Comparison of ENCODE assay signal across 14 cellular contexts in the genomic region with DNA sequence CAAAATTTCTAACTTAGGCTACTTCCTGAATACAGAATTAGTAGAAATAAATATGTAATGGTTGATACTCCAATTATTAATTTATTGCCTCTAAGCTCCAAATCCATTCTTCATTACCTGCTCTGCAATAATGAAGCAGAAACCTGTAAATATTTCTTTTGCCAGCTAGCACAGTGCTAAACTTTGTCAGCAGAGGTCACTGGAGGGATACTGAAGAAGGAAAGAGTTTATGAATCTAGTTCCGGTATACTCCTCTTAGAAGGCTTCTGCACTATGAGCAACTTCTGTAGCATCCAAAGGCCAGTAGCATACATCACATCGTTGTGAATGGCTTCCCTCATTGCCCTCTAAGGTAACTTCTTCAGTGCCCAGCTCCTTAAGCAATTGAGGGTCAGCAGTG.
DNase-seq lines count a peak whose midpoint lies in the region; ATAC-seq and TF ChIP-seq lines count a peak whose summit lies in the region.
"Had no signal": no experiment of that assay in that cellular context is flagged by ENCODE, and none has a peak within 500 bp of the region (broad histone marks: within the 10 kb centered on the region; RNA-seq: fewer than 3 reads in every experiment).

No MANE protein-coding gene starts in this region.

- H3K27ac ChIP-seq in coronary artery, result no peak overlapping the region
- H3K27ac ChIP-seq: adrenal gland, right atrium auricular region, upper lobe of left lung had no signal

- no peak for TF ChIP-seq CTCF in coronary artery (IDR thresholded peaks at IDR 0.05)

- ATAC-seq in HG03439 (IDR thresholded peaks at IDR 0.05; ENCODE audit: unreplicated experiment), result peak; percentile 70
- peak; percentile 48 for ATAC-seq in left lobe of liver
- no peak for ATAC-seq in GM21381 (IDR thresholded peaks at IDR 0.05; ENCODE audit: unreplicated experiment)
- ATAC-seq in stimulated activated naive CD8-positive, alpha-beta T cell treated with anti-CD3 and anti-CD28 coated beads, Interleukin-15, Interleukin-2, amounts not matched to agents 100 U/mL and 50 U/mL, for 24 hours, result no peak
- ATAC-seq: T-cell had no signal

- peak; percentile 57 for DNase-seq in DMS53 treated with DMSO at 0.1 percent for 48 hours (lab: John Stamatoyannopoulos, UW; ENCODE audit: unreplicated experiment)
- peak; percentile 6 for DNase-seq in SK-N-DZ (ENCODE audit: low spot score)
- DNase-seq in left lobe of liver (ENCODE audit: low spot score), result no peak
- DNase-seq in germinal center (ENCODE audit: low spot score), result no peak
- no peak for DNase-seq in stimulated activated naive CD8-positive, alpha-beta T cell treated with anti-CD3 and anti-CD28 coated beads, Interleukin-15, Interleukin-2, amounts not matched to agents 100 U/mL and 50 U/mL, for 24 hours
- DNase-seq in coronary artery (ENCODE audit: low spot score), result no peak
- DNase-seq: adrenal gland; effector CD4-positive, alpha-beta T cell; NCI-H2107; T-cell; upper lobe of left lung had no signal

- H3K4me3 ChIP-seq in coronary artery, result no peak overlapping the region
- H3K4me3 ChIP-seq: adrenal gland, right atrium auricular region, upper lobe of left lung had no signal

Comparison
In these comparisons a context has a peak if more than half of its experiments do, and no peak if none do; other contexts are left out.
1. DNase-seq: peak in DMS53 treated with DMSO at 0.1 percent for 48 hours (single experiment) and SK-N-DZ (single experiment); none in left lobe of liver (single experiment), germinal center (single experiment), stimulated activated naive CD8-positive, alpha-beta T cell treated with anti-CD3 and anti-CD28 coated beads, Interleukin-15, Interleukin-2, amounts not matched to agents 100 U/mL and 50 U/mL, for 24 hours (single experiment) and coronary artery (single experiment).
2. ATAC-seq: peak in HG03439 (single experiment) and left lobe of liver (single experiment); none in GM21381 (single experiment) and stimulated activated naive CD8-positive, alpha-beta T cell treated with anti-CD3 and anti-CD28 coated beads, Interleukin-15, Interleukin-2, amounts not matched to agents 100 U/mL and 50 U/mL, for 24 hours (single experiment).